18 cellular contexts compared by ENCODE assay signal in the genomic region with DNA sequence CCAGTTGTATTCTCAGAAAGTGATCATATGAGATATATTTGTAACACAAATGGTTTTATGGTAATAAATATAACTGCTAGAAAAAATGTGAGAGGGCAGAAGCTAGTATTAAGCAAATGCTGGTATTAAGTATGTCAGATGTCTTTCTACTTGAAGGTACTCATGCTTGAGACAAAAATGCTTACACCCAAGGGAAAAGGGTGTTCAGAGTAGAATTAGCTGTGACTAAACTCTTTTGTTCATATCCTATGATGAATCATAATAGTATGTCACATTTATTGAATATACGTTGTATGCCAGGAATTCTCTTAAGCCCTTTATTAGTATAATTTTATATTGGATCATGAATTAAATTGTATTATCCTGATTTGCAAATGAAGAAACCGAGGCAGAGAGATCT. TPM values are rescaled to one million over a fixed set of nuclear protein-coding genes. Genes with fewer than 3 reads are reported as not detected.
DNase-seq lines count a peak whose midpoint lies in the region; ATAC-seq, FAIRE-seq and TF ChIP-seq lines count a peak whose summit lies in the region.
"Had no signal": no experiment of that assay in that cellular context is flagged by ENCODE, and none has a peak within 500 bp of the region (broad histone marks: within the 10 kb centered on the region; RNA-seq: fewer than 3 reads in every experiment).

No MANE protein-coding gene starts in this region.

- H3K27me3 ChIP-seq in bronchial epithelial cell (ENCODE audit: control insufficient read depth, insufficient read depth, low read length), result peaks cover 6% of the 10 kb centered on the region
- peaks cover 10% of the 10 kb centered on the region for H3K27me3 ChIP-seq in hepatocyte

- H3K4me3 ChIP-seq in bronchial epithelial cell (ENCODE audit: low read depth, low read length), result no peak overlapping the region
- H3K4me3 ChIP-seq in hepatocyte, result no peak overlapping the region

- H3K9me3 ChIP-seq in hepatocyte (ENCODE audit: low read depth), result no peaks in the 10 kb centered on the region

- H3K4me1 ChIP-seq in hepatocyte (ENCODE audit: insufficient read depth), result no peaks in the 10 kb centered on the region

- no peak for FAIRE-seq in bronchial epithelial cell (lab: Jason Lieb, UNC)
- FAIRE-seq: GM12891, H54, RCC 7860 had no signal

- H3K4me1 Mint-ChIP-seq in nephron progenitor cell, result peaks cover 61% of the 10 kb centered on the region

- H2AFZ ChIP-seq in hepatocyte, result no peak overlapping the region

- TF ChIP-seq CTCF in bronchial epithelial cell (IDR thresholded peaks at IDR 0.05; ENCODE audit: insufficient read depth, low read length, severe bottlenecking) (no peak), nephron progenitor cell (IDR thresholded peaks at IDR 0.05) (no peak), hepatocyte (IDR thresholded peaks at IDR 0.05; ENCODE audit: poor library complexity) (no peak)

- H3K4me3 Mint-ChIP-seq in nephron progenitor cell, result peak overlapping the region; percentile 92

- H3K27ac ChIP-seq in hepatocyte, result no peak overlapping the region

- no peak overlapping the region for H3K4me2 ChIP-seq in hepatocyte

- H3K27me3 Mint-ChIP-seq in nephron progenitor cell (ENCODE audit: low read depth, poor library complexity), result no peaks in the 10 kb centered on the region

- WGBS in hepatocyte (ENCODE audit: low lambda C conversion rate, missing lambda C conversion rate), result 83% methylated on average over 2 of the region's 2 CpGs

- no peaks in the 10 kb centered on the region for H3K36me3 ChIP-seq in bronchial epithelial cell (ENCODE audit: control insufficient read depth, insufficient read depth, low read length)
- H3K36me3 ChIP-seq in hepatocyte (replicated peaks; ENCODE audit: insufficient read depth, low read depth), result no peaks in the 10 kb centered on the region

- no peaks in the 10 kb centered on the region for H3K9me2 ChIP-seq in hepatocyte (replicated peaks; ENCODE audit: insufficient read depth)

- H4K20me1 ChIP-seq in hepatocyte (ENCODE audit: insufficient read depth, poor library complexity, severe bottlenecking), result no peaks in the 10 kb centered on the region

- no peak overlapping the region for H3K27ac Mint-ChIP-seq in nephron progenitor cell
- H3K27ac Mint-ChIP-seq: CD14-positive monocyte had no signal

- ATAC-seq in HG03139 (IDR thresholded peaks at IDR 0.05; ENCODE audit: unreplicated experiment), result no peak

- peaks cover 14% of the 10 kb centered on the region for H3K9me3 Mint-ChIP-seq in nephron progenitor cell

- DNase-seq in DMS53 (lab: John Stamatoyannopoulos, UW), result peak; percentile 7
- no peak for DNase-seq in DMS53 treated with DMSO at 0.1 percent for 48 hours (lab: John Stamatoyannopoulos, UW; ENCODE audit: unreplicated experiment)
- DNase-seq in NCI-H82 (lab: John Stamatoyannopoulos, UW), result peak; percentile 20
- peak; percentile 79 for DNase-seq in bronchial epithelial cell (ENCODE audit: low read depth)
- no peak for DNase-seq in nephron progenitor cell
- no peak for DNase-seq in hepatocyte (ENCODE audit: low spot score)
- no peak for DNase-seq in central memory CD4-positive, alpha-beta T cell
- DNase-seq: KBM-7, NCI-H1105, NCI-H187 treated with DMSO at 0.1 percent for 48 hours, NCI-H226, NCI-H526, Right ventricle myocardium superior had no signal

- no peaks in the 10 kb centered on the region for H3K79me2 ChIP-seq in hepatocyte

- peaks cover 15% of the 10 kb centered on the region for H3K36me3 Mint-ChIP-seq in nephron progenitor cell (ENCODE audit: low read depth)

RNA-seq across cellular contexts. Expression of gene ADGRV1, which starts 2.2 kb away (rescaled TPM):
- 1.6 and 3.3 TPM in 2 replicates for total RNA-seq in bronchial epithelial cell
- 68.2 and 74.9 TPM in 2 replicates for total RNA-seq in hepatocyte
- 81.2 and 88.3 TPM in 2 replicates for polyA plus RNA-seq in hepatocyte
- total RNA-seq: Right ventricle myocardium superior had no signal

RNA-seq across cellular contexts. Expression of gene LYSMD3, which starts 31.4 kb away (rescaled TPM):
- total RNA-seq in bronchial epithelial cell (15.4 and 16.3 TPM in 2 replicates), hepatocyte (29.8 and 30.6 TPM in 2 replicates)
- polyA plus RNA-seq in hepatocyte, result 12.0 and 15.8 TPM in 2 replicates

Comparison
In these comparisons a context has a peak if more than half of its experiments do, and no peak if none do; other contexts are left out.
1. DNase-seq: peak in DMS53 (single experiment), NCI-H82 (single experiment) and bronchial epithelial cell (single experiment); none in DMS53 treated with DMSO at 0.1 percent for 48 hours (single experiment), nephron progenitor cell (single experiment), hepatocyte (single experiment) and central memory CD4-positive, alpha-beta T cell (single experiment).
2. RNA of gene ADGRV1, which starts 2.2 kb away (total RNA-seq): 68.2 to 74.9 TPM in hepatocyte; 1.6 to 3.3 TPM in bronchial epithelial cell; every median in the first group is over 10 times any median in the second.